ENCODE assay signal across 8 cellular contexts in genomic region chr17:68457168-68457538, GRCh38. TPM values are rescaled to one million over a fixed set of nuclear protein-coding genes. Genes with fewer than 3 reads are reported as not detected.
DNase-seq lines count a peak whose midpoint lies in the region; ATAC-seq and TF ChIP-seq lines count a peak whose summit lies in the region.

A gene with protein sequence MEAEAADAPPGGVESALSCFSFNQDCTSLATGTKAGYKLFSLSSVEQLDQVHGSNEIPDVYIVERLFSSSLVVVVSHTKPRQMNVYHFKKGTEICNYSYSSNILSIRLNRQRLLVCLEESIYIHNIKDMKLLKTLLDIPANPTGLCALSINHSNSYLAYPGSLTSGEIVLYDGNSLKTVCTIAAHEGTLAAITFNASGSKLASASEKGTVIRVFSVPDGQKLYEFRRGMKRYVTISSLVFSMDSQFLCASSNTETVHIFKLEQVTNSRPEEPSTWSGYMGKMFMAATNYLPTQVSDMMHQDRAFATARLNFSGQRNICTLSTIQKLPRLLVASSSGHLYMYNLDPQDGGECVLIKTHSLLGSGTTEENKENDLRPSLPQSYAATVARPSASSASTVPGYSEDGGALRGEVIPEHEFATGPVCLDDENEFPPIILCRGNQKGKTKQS (minus strand): TSS chr17:68457496. CDS start chr17:68457421, 75 bp downstream.

- no peak for TF ChIP-seq POLR2A in erythroblast (IDR thresholded peaks at IDR 0.05; ENCODE audit: low read length)

- H3K27me3 Mint-ChIP-seq in CD8-positive, alpha-beta T cell (ENCODE audit: low read depth): no peaks in the 10 kb centered on the region
- H3K27me3 Mint-ChIP-seq in activated T-cell treated with anti-CD3 and anti-CD28 coated beads, Interleukin-2, amount 50 U/mL, for 4 hours (ENCODE audit: low read depth): no peaks in the 10 kb centered on the region

- H3K4me1 ChIP-seq in CD8-positive, alpha-beta T cell (ENCODE audit: insufficient read depth, low read length): peaks cover 40% of the 10 kb centered on the region
- H3K4me1 ChIP-seq in heart right ventricle: peaks cover 0 to 83% (median 61%) of the 10 kb centered on the region in 9 donors

- H3K36me3 Mint-ChIP-seq in CD8-positive, alpha-beta T cell: no peaks in the 10 kb centered on the region
- no peaks in the 10 kb centered on the region for H3K36me3 Mint-ChIP-seq in activated T-cell treated with anti-CD3 and anti-CD28 coated beads, Interleukin-2, amount 50 U/mL, for 4 hours (ENCODE audit: insufficient read depth)

- intact Hi-C loops in CD8-positive, alpha-beta T cell (cut with DNase I, micrococcal nuclease): loop anchor here (1.0 to 5.0 kb wide), 12 partner anchors 18 to 740 kb away; partner anchors contain the start of genes PRKAR1A (in 2 of the 2), BPTF (in 1 of the 2), KPNA2 (in 1 of the 2) and NOL11 (in 1 of the 2)
- intact Hi-C loops in heart right ventricle (cut with DNase I): loop anchor here in 4 of 10 donors (2.0 to 5.0 kb wide), 5 partner anchors 18 to 210 kb away; partner anchors contain the start of genes PRKAR1A (in 2 of the 4) and AMZ2 (in 1 of the 4)

- H3K4me3 ChIP-seq in CD8-positive, alpha-beta T cell (ENCODE audit: low read depth, low read length): peak within 1 kb of the TSS; percentile 66
- H3K4me3 ChIP-seq in heart right ventricle: peak within 1 kb of the TSS; percentile 59 to 95 (median 89)

- H3K27ac Mint-ChIP-seq in CD8-positive, alpha-beta T cell: peak within 1 kb of the TSS; percentile 92

- H3K4me1 Mint-ChIP-seq in CD8-positive, alpha-beta T cell (ENCODE audit: low read depth): peaks cover 54% of the 10 kb centered on the region
- peaks cover 54% of the 10 kb centered on the region for H3K4me1 Mint-ChIP-seq in activated T-cell treated with anti-CD3 and anti-CD28 coated beads, Interleukin-2, amount 50 U/mL, for 4 hours (ENCODE audit: low read depth)

- peak within 1 kb of the TSS; percentile 58 for H3K27ac ChIP-seq in CD8-positive, alpha-beta T cell (ENCODE audit: low read depth, low read length)
- peak within 1 kb of the TSS; percentile 87 to 99 (median 97) for H3K27ac ChIP-seq in heart right ventricle

- no peaks in the 10 kb centered on the region for H3K27me3 ChIP-seq in CD8-positive, alpha-beta T cell (ENCODE audit: insufficient read depth, low read length)
- H3K27me3 ChIP-seq in heart right ventricle: no peaks in the 10 kb centered on the region

- no peaks in the 10 kb centered on the region for H3K36me3 ChIP-seq in CD8-positive, alpha-beta T cell (ENCODE audit: insufficient read depth, low read length)
- H3K36me3 ChIP-seq in heart right ventricle: peaks cover 0 to 14% (median 4%) of the 10 kb centered on the region in 9 donors

- no peaks in the 10 kb centered on the region for H3K9me3 ChIP-seq in CD8-positive, alpha-beta T cell (ENCODE audit: low read length)
- no peaks in the 10 kb centered on the region for H3K9me3 ChIP-seq in heart right ventricle

- CTCF ChIA-PET in CD8-positive, alpha-beta T cell (lab: Charles Lee): interaction anchor here (1.0 to 19.9 kb wide), 6 partner anchors 11 to 252 kb away, joined by 3 to 215 read pairs (median 6); partner anchors contain the start of gene ARSG

- no peak for ATAC-seq in CD8-positive, alpha-beta T cell
- ATAC-seq in GM19372 (IDR thresholded peaks at IDR 0.05; ENCODE audit: low read depth, unreplicated experiment) (peak; percentile 26), HG03432 (IDR thresholded peaks at IDR 0.05; ENCODE audit: unreplicated experiment) (peak; percentile 28), heart right ventricle (peak in 3 of 8 donors; percentile 0 to 6 (median 4))
- ATAC-seq in activated T-cell treated with anti-CD3 and anti-CD28 coated beads, Interleukin-2, amount 50 U/mL, for 4 hours: peak; percentile 51 to 56

- POLR2A ChIA-PET in CD8-positive, alpha-beta T cell (lab: Charles Lee): interaction anchor here (0.9 to 6.6 kb wide), 8 partner anchors 20 to 277 kb away, joined by 3 to 54 read pairs (median 10); partner anchors contain the start of genes AMZ2, ARSG, PRKAR1A and SLC16A6

- TF ChIP-seq CTCF in CD8-positive, alpha-beta T cell (IDR thresholded peaks at IDR 0.05): no peak
- no peak for TF ChIP-seq CTCF in heart right ventricle (IDR thresholded peaks at IDR 0.05)

- peak within 1 kb of the TSS; percentile 87 for H3K4me3 Mint-ChIP-seq in CD8-positive, alpha-beta T cell
- peak within 1 kb of the TSS; percentile 82 for H3K4me3 Mint-ChIP-seq in activated T-cell treated with anti-CD3 and anti-CD28 coated beads, Interleukin-2, amount 50 U/mL, for 4 hours

- WGBS in heart right ventricle, 2 donors: 0% methylated on average over 26 to 35 of the region's 39 CpGs

- DNase-seq in CD8-positive, alpha-beta T cell: no peak
- DNase-seq in activated T-cell treated with anti-CD3 and anti-CD28 coated beads, Interleukin-2, amount 50 U/mL, for 4 hours: no peak
- DNase-seq in heart right ventricle (peak in 1 of 2 donors; percentile 57), renal cortical epithelial cell (ENCODE audit: low read depth) (no peak), NCI-H2081 (lab: John Stamatoyannopoulos, UW) (no peak), erythroblast (lab: John Stamatoyannopoulos, UW) (no peak)

- no peaks in the 10 kb centered on the region for H3K9me3 Mint-ChIP-seq in CD8-positive, alpha-beta T cell
- H3K9me3 Mint-ChIP-seq in activated T-cell treated with anti-CD3 and anti-CD28 coated beads, Interleukin-2, amount 50 U/mL, for 4 hours: no peaks in the 10 kb centered on the region

RNA-seq across cellular contexts. Expression of the gene that starts here (rescaled TPM):
- total RNA-seq in CD8-positive, alpha-beta T cell: 1 to 10 TPM; 2.4 to 2.5 TPM
- 1 to 10 TPM; 2.9 to 6.4 (median 3.9) TPM for total RNA-seq in activated T-cell treated with anti-CD3 and anti-CD28 coated beads, Interleukin-2, amount 50 U/mL, for 4 hours
- total RNA-seq in heart right ventricle (100 to 1,000 TPM in 7 of 10 donors, 10 to 100 TPM in 3; 58.6 to 201 (median 122) TPM), renal cortical epithelial cell (50.7 and 116 TPM in 2 replicates)
- 10 to 100 TPM; 46.6 to 90.4 TPM for polyA plus RNA-seq in heart right ventricle
